8 cellular contexts compared by ENCODE assay signal in the genomic region with DNA sequence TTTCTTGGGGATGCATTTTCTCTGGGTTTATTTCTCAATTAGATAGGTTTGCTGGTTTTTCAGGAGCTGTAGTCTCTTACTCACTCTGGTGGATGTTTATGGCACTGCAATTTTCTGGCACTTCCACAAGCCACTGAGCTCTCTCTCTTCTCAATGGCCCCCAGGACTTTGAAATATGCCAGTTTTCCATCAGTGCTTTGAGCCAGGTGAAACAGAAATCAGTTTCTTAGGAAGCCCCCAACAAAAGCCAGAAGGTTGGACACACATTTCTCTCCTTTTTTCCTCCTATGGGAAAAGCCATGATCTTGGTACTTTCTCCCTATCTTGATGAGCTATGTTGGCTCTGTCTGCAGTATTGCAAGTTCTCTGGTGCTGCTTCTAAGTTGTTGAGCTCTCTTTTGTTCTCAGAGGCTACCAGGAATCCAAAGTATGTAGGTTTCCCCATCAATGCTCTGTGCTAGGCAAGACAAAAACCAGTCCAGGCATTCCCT.
DNase-seq lines count a peak whose midpoint lies in the region; ATAC-seq and TF ChIP-seq lines count a peak whose summit lies in the region.

No MANE protein-coding gene starts in this region.

- H3K27me3 ChIP-seq in suprapubic skin = no peaks in the 10 kb centered on the region

- no peak for TF ChIP-seq EP300 in suprapubic skin (IDR thresholded peaks at IDR 0.05)

- H3K9me3 ChIP-seq in suprapubic skin = peaks cover 27% of the 10 kb centered on the region

- H3K27ac ChIP-seq in 22Rv1 (no peak overlapping the region), suprapubic skin (no peak overlapping the region)

- peak; percentile 61 for TF ChIP-seq CTCF in 22Rv1 (IDR thresholded peaks at IDR 0.05)
- TF ChIP-seq CTCF in fibroblast of the aortic adventitia (IDR thresholded peaks at IDR 0.05; ENCODE audit: insufficient read depth, low read length) = peak; percentile 92
- peak; percentile 28 to 47 for TF ChIP-seq CTCF in suprapubic skin (IDR thresholded peaks at IDR 0.05)

- no peaks in the 10 kb centered on the region for H3K4me1 ChIP-seq in suprapubic skin

- H3K4me3 ChIP-seq in fibroblast of the aortic adventitia (ENCODE audit: low read depth, low read length) = no peak overlapping the region
- H3K4me3 ChIP-seq in suprapubic skin = no peak overlapping the region

- DNase-seq in GM03348 (ENCODE audit: low spot score) = peak; percentile 64
- peak; percentile 37 for DNase-seq in HT1080 (ENCODE audit: low read depth)
- DNase-seq in SW480 (ENCODE audit: low spot score) = peak; percentile 41
- peak; percentile 87 for DNase-seq in fibroblast of the aortic adventitia (ENCODE audit: low read depth)
- no peak for DNase-seq in suprapubic skin (ENCODE audit: low spot score in 2 of 2)

- ATAC-seq in GM21619 (IDR thresholded peaks at IDR 0.05; ENCODE audit: unreplicated experiment) (no peak), GM21825 (IDR thresholded peaks at IDR 0.05; ENCODE audit: unreplicated experiment) (no peak)

- no peaks in the 10 kb centered on the region for H3K36me3 ChIP-seq in suprapubic skin

- TF ChIP-seq POLR2A in suprapubic skin (IDR thresholded peaks at IDR 0.05) = no peak

Comparison
In these comparisons a context has a peak if more than half of its experiments do, and no peak if none do; other contexts are left out.
1. CTCF ChIP-seq: peak in every context shown above with its lines; median percentile 92 in fibroblast of the aortic adventitia; 61 in 22Rv1; 38 in suprapubic skin.
2. DNase-seq: peak in GM03348 (single experiment), HT1080 (single experiment), SW480 (single experiment) and fibroblast of the aortic adventitia (single experiment); none in suprapubic skin (0 of 2).